15 cellular contexts compared by ENCODE assay signal in the genomic region with DNA sequence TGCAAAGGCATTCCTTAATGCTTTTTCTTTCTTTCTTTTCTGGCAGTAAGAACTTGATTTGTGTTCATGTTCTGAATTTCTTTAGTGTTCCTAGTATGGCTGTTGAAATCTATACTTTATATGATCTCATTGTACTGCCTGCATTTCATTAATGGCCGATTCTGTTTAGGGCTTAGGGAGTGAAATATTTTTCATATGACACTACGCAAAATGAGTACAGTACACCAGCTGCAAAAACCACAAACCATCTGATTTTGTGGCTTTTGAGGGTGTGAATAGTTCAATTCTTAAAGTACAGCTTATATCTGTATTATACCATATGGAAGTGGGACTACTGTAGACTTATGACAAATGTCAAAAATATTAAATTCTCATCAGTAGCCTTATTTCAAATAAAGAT.
DNase-seq lines count a peak whose midpoint lies in the region; ATAC-seq, FAIRE-seq and TF ChIP-seq lines count a peak whose summit lies in the region.
"Had no signal": no experiment of that assay in that cellular context is flagged by ENCODE, and none has a peak within 500 bp of the region (broad histone marks: within the 10 kb centered on the region; RNA-seq: fewer than 3 reads in every experiment).

No MANE protein-coding gene starts in this region.

- DNase-seq in AG10803 (ENCODE audit: low read depth) (peak; percentile 53), MV-4-11 (lab: John Stamatoyannopoulos, UW) (peak; percentile 64), astrocyte of the cerebellum (ENCODE audit: low read depth) (peak; percentile 23), foreskin melanocyte (peak; percentile 73), GM12892 (ENCODE audit: insufficient read length) (no peak), GM13976 (ENCODE audit: low spot score) (no peak)
- DNase-seq in activated naive CD8-positive, alpha-beta T cell treated with anti-CD3 and anti-CD28 coated beads, Interleukin-2, amount 50 U/mL, for 24 hours: no peak
- DNase-seq: activated CD4-positive, alpha-beta T cell treated with anti-CD3 and anti-CD28 coated beads, Interleukin-2, amount 50 U/mL, for 1 hour; activated T-cell treated with anti-CD3 and anti-CD28 coated beads, Interleukin-2, amount 50 U/mL, for 1 hour; effector memory CD8-positive, alpha-beta T cell; NCI-H187 treated with DMSO at 0.1 percent for 48 hours; retina had no signal

- TF ChIP-seq CTCF in AG10803 (conservative IDR thresholded peaks at IDR 0.05; ENCODE audit: low read length) (no peak), astrocyte of the cerebellum (IDR thresholded peaks at IDR 0.05; ENCODE audit: low read depth, low read length, missing control alignments) (no peak), GM13976 (IDR thresholded peaks at IDR 0.05; ENCODE audit: borderline replicate concordance, control extremely low read depth, extremely low read depth, insufficient read depth, missing control alignments) (no peak)

- H3K9me3 Mint-ChIP-seq in activated naive CD8-positive, alpha-beta T cell treated with anti-CD3 and anti-CD28 coated beads, Interleukin-2, amount 50 U/mL, for 24 hours: no peaks in the 10 kb centered on the region
- H3K9me3 Mint-ChIP-seq: central memory CD8-positive, alpha-beta T cell; effector memory CD8-positive, alpha-beta T cell had no signal

- in situ Hi-C loops in astrocyte of the cerebellum (cut with HindIII; ENCODE audit: low sequenced_read_pairs): no loop called here
- in situ Hi-C loops in GM13976 (cut with MboI; ENCODE audit: low sequenced_read_pairs, unreplicated experiment): no loop called here

- no peaks in the 10 kb centered on the region for H3K4me1 Mint-ChIP-seq in activated naive CD8-positive, alpha-beta T cell treated with anti-CD3 and anti-CD28 coated beads, Interleukin-2, amount 50 U/mL, for 24 hours
- H3K4me1 Mint-ChIP-seq: activated naive CD4-positive, alpha-beta T cell treated with anti-CD3 and anti-CD28 coated beads, Interleukin-2, amount 50 U/mL, for 24 hours; central memory CD8-positive, alpha-beta T cell had no signal

- H3K4me3 ChIP-seq in AG10803 (ENCODE audit: low read length) (no peak overlapping the region), astrocyte of the cerebellum (ENCODE audit: low read depth, low read length) (no peak overlapping the region)

- no peak overlapping the region for H3K4me3 Mint-ChIP-seq in activated naive CD8-positive, alpha-beta T cell treated with anti-CD3 and anti-CD28 coated beads, Interleukin-2, amount 50 U/mL, for 24 hours
- H3K4me3 Mint-ChIP-seq: activated naive CD4-positive, alpha-beta T cell treated with anti-CD3 and anti-CD28 coated beads, Interleukin-2, amount 50 U/mL, for 24 hours; central memory CD8-positive, alpha-beta T cell; effector memory CD8-positive, alpha-beta T cell had no signal

- no peak overlapping the region for H3K27ac Mint-ChIP-seq in activated naive CD8-positive, alpha-beta T cell treated with anti-CD3 and anti-CD28 coated beads, Interleukin-2, amount 50 U/mL, for 24 hours
- H3K27ac Mint-ChIP-seq: activated naive CD4-positive, alpha-beta T cell treated with anti-CD3 and anti-CD28 coated beads, Interleukin-2, amount 50 U/mL, for 24 hours; effector memory CD8-positive, alpha-beta T cell had no signal

- FAIRE-seq in GM12892 (lab: Jason Lieb, UNC): no peak

- H3K27me3 Mint-ChIP-seq in activated naive CD8-positive, alpha-beta T cell treated with anti-CD3 and anti-CD28 coated beads, Interleukin-2, amount 50 U/mL, for 24 hours: no peaks in the 10 kb centered on the region
- H3K27me3 Mint-ChIP-seq: central memory CD8-positive, alpha-beta T cell; effector memory CD8-positive, alpha-beta T cell had no signal

- no peak for TF ChIP-seq POLR2A in GM12892 (IDR thresholded peaks at IDR 0.05; ENCODE audit: low read depth, low read length)

- no peak for ATAC-seq in GM18519 (IDR thresholded peaks at IDR 0.05; ENCODE audit: low FRiP score, unreplicated experiment)
- ATAC-seq in activated naive CD8-positive, alpha-beta T cell treated with anti-CD3 and anti-CD28 coated beads, Interleukin-2, amount 50 U/mL, for 24 hours: no peak
- ATAC-seq: effector memory CD8-positive, alpha-beta T cell had no signal

- no peaks in the 10 kb centered on the region for H3K36me3 Mint-ChIP-seq in activated naive CD8-positive, alpha-beta T cell treated with anti-CD3 and anti-CD28 coated beads, Interleukin-2, amount 50 U/mL, for 24 hours (ENCODE audit: low read depth)
- H3K36me3 Mint-ChIP-seq: activated naive CD4-positive, alpha-beta T cell treated with anti-CD3 and anti-CD28 coated beads, Interleukin-2, amount 50 U/mL, for 24 hours had no signal

Comparison
In these comparisons a context has a peak if more than half of its experiments do, and no peak if none do; other contexts are left out.
1. DNase-seq: peak in AG10803 (single experiment), MV-4-11 (single experiment), astrocyte of the cerebellum (single experiment) and foreskin melanocyte (single experiment); none in GM12892 (single experiment), GM13976 (single experiment) and activated naive CD8-positive, alpha-beta T cell treated with anti-CD3 and anti-CD28 coated beads, Interleukin-2, amount 50 U/mL, for 24 hours (single experiment).